ENCODE assay signal across 8 cellular contexts in genomic region chr20:59751075-59751711, GRCh38.
A peak's percentile ranks its signal among the peaks of the same experiment; 100 is the strongest.
DNase-seq lines count a peak whose midpoint lies in the region; ATAC-seq, FAIRE-seq and TF ChIP-seq lines count a peak whose summit lies in the region.

No MANE protein-coding gene starts in this region.

- H3K4me2 ChIP-seq in neural cell (ENCODE audit: low read length): no peak overlapping the region

- FAIRE-seq in D721Med (lab: Jason Lieb, UNC): no peak

- TF ChIP-seq CTCF in D721Med (IDR thresholded peaks at IDR 0.05; ENCODE audit: insufficient read depth, missing control alignments): peak; percentile 62
- no peak for TF ChIP-seq CTCF in neural cell (IDR thresholded peaks at IDR 0.05; ENCODE audit: poor library complexity, severe bottlenecking)

- no peaks in the 10 kb centered on the region for H3K9me2 ChIP-seq in neural cell (ENCODE audit: insufficient read depth, low read length)

- TF ChIP-seq RAD21 in Ishikawa (IDR thresholded peaks at IDR 0.05; ENCODE audit: low read depth): peak; percentile 79
- peak; percentile 30 for TF ChIP-seq RAD21 in neural cell (conservative IDR thresholded peaks at IDR 0.05)

- no peaks in the 10 kb centered on the region for H3K36me3 ChIP-seq in neural cell (ENCODE audit: insufficient read depth, low read length)

- DNase-seq in D721Med (ENCODE audit: insufficient read length, low spot score): peak; percentile 41
- DNase-seq in SKM-1 (lab: John Stamatoyannopoulos, UW; ENCODE audit: unreplicated experiment): peak; percentile 47
- no peak for DNase-seq in H4 (ENCODE audit: low spot score)

- ATAC-seq in GM19023 (IDR thresholded peaks at IDR 0.05; ENCODE audit: unreplicated experiment) (peak; percentile 52), esophagus mucosa (peak; percentile 79), GM18861 (IDR thresholded peaks at IDR 0.05; ENCODE audit: unreplicated experiment) (no peak)

- H3K27ac ChIP-seq in neural cell (ENCODE audit: low read length): no peak overlapping the region

- TF ChIP-seq EP300 in Ishikawa (IDR thresholded peaks at IDR 0.05; ENCODE audit: borderline replicate concordance): no peak
- TF ChIP-seq EP300 in neural cell (conservative IDR thresholded peaks at IDR 0.05; ENCODE audit: poor library complexity, severe bottlenecking): no peak

- H3K27me3 ChIP-seq in neural cell (ENCODE audit: insufficient read depth, low read depth, low read length): no peaks in the 10 kb centered on the region

- peaks cover 10% of the 10 kb centered on the region for H3K9me3 ChIP-seq in neural cell (ENCODE audit: low read length)

- H3K79me2 ChIP-seq in neural cell (replicated peaks; ENCODE audit: insufficient read depth, low read length): no peaks in the 10 kb centered on the region

- no peak overlapping the region for H3K9ac ChIP-seq in neural cell (ENCODE audit: low read length)

- no peaks in the 10 kb centered on the region for H4K20me1 ChIP-seq in neural cell (ENCODE audit: insufficient read depth)

- H3K4me3 ChIP-seq in neural cell (ENCODE audit: low read length): no peak overlapping the region

- H2AFZ ChIP-seq in neural cell (ENCODE audit: low read depth, low read length): no peak overlapping the region

- H3F3A ChIP-seq in neural cell (ENCODE audit: insufficient read depth, low read length, poor library complexity, severe bottlenecking): no peaks in the 10 kb centered on the region

TF ChIP-seq in Ishikawa, 13 proteins besides CTCF, POLR2A, EP300 and RAD21:
- TF ChIP-seq CREB1 (IDR thresholded peaks at IDR 0.05; ENCODE audit: low read depth) (no peak), TCF12 (IDR thresholded peaks at IDR 0.05; ENCODE audit: low read depth) (no peak), FOXM1 (IDR thresholded peaks at IDR 0.05; ENCODE audit: borderline replicate concordance, low read depth) (no peak), ZBTB7A (IDR thresholded peaks at IDR 0.05; ENCODE audit: low read depth) (no peak), YY1 (IDR thresholded peaks at IDR 0.05; ENCODE audit: low read depth) (no peak), TEAD4 (IDR thresholded peaks at IDR 0.05) (no peak), TAF1 (IDR thresholded peaks at IDR 0.05; ENCODE audit: low read depth) (no peak), CEBPB (IDR thresholded peaks at IDR 0.05) (no peak), EGR1 (IDR thresholded peaks at IDR 0.05) (no peak), NFIC (IDR thresholded peaks at IDR 0.05) (no peak), USF1 (IDR thresholded peaks at IDR 0.05) (no peak)
- TF ChIP-seq, protein P1, sequence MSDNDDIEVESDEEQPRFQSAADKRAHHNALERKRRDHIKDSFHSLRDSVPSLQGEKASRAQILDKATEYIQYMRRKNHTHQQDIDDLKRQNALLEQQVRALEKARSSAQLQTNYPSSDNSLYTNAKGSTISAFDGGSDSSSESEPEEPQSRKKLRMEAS (IDR thresholded peaks at IDR 0.05): no peak
- TF ChIP-seq, protein P2, sequence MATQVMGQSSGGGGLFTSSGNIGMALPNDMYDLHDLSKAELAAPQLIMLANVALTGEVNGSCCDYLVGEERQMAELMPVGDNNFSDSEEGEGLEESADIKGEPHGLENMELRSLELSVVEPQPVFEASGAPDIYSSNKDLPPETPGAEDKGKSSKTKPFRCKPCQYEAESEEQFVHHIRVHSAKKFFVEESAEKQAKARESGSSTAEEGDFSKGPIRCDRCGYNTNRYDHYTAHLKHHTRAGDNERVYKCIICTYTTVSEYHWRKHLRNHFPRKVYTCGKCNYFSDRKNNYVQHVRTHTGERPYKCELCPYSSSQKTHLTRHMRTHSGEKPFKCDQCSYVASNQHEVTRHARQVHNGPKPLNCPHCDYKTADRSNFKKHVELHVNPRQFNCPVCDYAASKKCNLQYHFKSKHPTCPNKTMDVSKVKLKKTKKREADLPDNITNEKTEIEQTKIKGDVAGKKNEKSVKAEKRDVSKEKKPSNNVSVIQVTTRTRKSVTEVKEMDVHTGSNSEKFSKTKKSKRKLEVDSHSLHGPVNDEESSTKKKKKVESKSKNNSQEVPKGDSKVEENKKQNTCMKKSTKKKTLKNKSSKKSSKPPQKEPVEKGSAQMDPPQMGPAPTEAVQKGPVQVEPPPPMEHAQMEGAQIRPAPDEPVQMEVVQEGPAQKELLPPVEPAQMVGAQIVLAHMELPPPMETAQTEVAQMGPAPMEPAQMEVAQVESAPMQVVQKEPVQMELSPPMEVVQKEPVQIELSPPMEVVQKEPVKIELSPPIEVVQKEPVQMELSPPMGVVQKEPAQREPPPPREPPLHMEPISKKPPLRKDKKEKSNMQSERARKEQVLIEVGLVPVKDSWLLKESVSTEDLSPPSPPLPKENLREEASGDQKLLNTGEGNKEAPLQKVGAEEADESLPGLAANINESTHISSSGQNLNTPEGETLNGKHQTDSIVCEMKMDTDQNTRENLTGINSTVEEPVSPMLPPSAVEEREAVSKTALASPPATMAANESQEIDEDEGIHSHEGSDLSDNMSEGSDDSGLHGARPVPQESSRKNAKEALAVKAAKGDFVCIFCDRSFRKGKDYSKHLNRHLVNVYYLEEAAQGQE (IDR thresholded peaks at IDR 0.05; ENCODE audit: low read depth): no peak
TF ChIP-seq in Ishikawa: peak in this region for 0.

TF ChIP-seq in neural cell, 6 proteins besides CTCF, POLR2A, EP300 and RAD21:
- TF ChIP-seq POLR2AphosphoS5 (IDR thresholded peaks at IDR 0.05) (no peak), TAF1 (IDR thresholded peaks at IDR 0.05; ENCODE audit: low read depth) (no peak), SMC3 (conservative IDR thresholded peaks at IDR 0.05; ENCODE audit: poor library complexity) (no peak), MXI1 (conservative IDR thresholded peaks at IDR 0.05; ENCODE audit: poor library complexity, severe bottlenecking) (no peak), EZH2 (IDR thresholded peaks at IDR 0.05; ENCODE audit: borderline replicate concordance, insufficient read depth, low read length, poor library complexity, severe bottlenecking) (no peak)
- TF ChIP-seq, protein P2 (IDR thresholded peaks at IDR 0.05; ENCODE audit: borderline replicate concordance): no peak
